Comparison of ENCODE assay signal across 8 cellular contexts in the genomic region with DNA sequence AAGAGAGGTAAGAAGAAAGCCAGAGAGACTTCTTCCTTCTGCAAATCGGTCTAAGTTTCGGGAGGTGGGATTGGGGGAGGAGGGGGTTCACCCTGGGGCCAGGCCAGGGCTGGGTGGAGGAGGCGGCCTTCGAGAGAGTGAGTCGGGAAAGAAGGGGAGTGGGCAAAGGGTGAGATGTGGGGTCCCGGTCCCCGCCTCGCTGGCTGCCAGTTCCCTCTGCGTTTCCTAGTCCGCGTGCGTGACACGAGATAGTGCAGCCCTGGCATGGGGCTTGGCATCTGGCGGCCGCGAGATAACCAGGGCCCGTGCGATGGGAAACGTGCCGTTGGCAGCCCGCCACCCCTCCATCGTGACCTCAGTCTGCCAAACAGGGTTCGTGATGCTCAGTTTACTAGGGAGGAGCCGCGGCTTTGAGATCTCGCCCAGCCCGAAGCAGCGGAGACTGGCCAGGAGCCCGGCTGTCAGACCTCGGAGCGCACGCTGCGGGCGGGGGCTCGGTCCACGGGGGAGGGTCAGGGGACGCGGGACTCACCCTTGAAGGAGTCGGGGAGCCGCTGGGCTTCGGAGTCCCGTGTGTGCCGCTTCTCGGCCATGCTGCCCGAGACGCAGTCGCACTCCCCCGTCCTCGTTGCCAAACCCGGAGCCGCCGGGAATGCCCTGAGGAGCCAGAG. TPM values are rescaled to one million over a fixed set of nuclear protein-coding genes. Genes with fewer than 3 reads are reported as not detected.
DNase-seq lines count a peak whose midpoint lies in the region; ATAC-seq and TF ChIP-seq lines count a peak whose summit lies in the region.

A gene with protein sequence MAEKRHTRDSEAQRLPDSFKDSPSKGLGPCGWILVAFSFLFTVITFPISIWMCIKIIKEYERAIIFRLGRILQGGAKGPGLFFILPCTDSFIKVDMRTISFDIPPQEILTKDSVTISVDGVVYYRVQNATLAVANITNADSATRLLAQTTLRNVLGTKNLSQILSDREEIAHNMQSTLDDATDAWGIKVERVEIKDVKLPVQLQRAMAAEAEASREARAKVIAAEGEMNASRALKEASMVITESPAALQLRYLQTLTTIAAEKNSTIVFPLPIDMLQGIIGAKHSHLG (minus strand): TSS at position 656 of the 671 bp plus-strand sequence. CDS start 63 bp downstream, at position 593.

- H3K4me3 ChIP-seq in AG10803 (ENCODE audit: low read length), result peak within 1 kb of the TSS; percentile 77
- H3K4me3 ChIP-seq in Peyer's patch, result peak within 1 kb of the TSS; percentile 50 to 72 (median 70)
- peak within 1 kb of the TSS; percentile 72 to 77 for H3K4me3 ChIP-seq in right atrium auricular region
- peak within 1 kb of the TSS; percentile 76 for H3K4me3 ChIP-seq in skeletal muscle cell (ENCODE audit: low read depth, low read length)

- H3K27me3 ChIP-seq in Peyer's patch (no peaks in the 10 kb centered on the region), right atrium auricular region (no peaks in the 10 kb centered on the region)

- TF ChIP-seq POLR2A in Peyer's patch (IDR thresholded peaks at IDR 0.05), result peak; percentile 77 to 90

- ATAC-seq in GM18867 (IDR thresholded peaks at IDR 0.05; ENCODE audit: unreplicated experiment) (peak; percentile 59), HG03066 (IDR thresholded peaks at IDR 0.05; ENCODE audit: low read depth, unreplicated experiment) (peak; percentile 50)

- H3K9me3 ChIP-seq in Peyer's patch, result no peaks in the 10 kb centered on the region
- no peaks in the 10 kb centered on the region for H3K9me3 ChIP-seq in right atrium auricular region

- DNase-seq in AG10803 (ENCODE audit: low read depth) (peak; percentile 94), Peyer's patch (peak; percentile 53 to 85 (median 80)), amniotic epithelial cell (ENCODE audit: low read depth) (peak; percentile 73), right atrium auricular region (ENCODE audit: low spot score) (peak; percentile 95), skeletal muscle cell (ENCODE audit: low read depth) (no peak), NCI-H1105 treated with DMSO at 0.1 percent for 48 hours (lab: John Stamatoyannopoulos, UW) (no peak)

- H3K36me3 ChIP-seq in Peyer's patch (no peaks in the 10 kb centered on the region), right atrium auricular region (peaks cover 5% of the 10 kb centered on the region)

- TF ChIP-seq CTCF in AG10803 (conservative IDR thresholded peaks at IDR 0.05; ENCODE audit: low read length) (no peak), Peyer's patch (IDR thresholded peaks at IDR 0.05) (no peak), right atrium auricular region (IDR thresholded peaks at IDR 0.05) (no peak)

- H3K4me1 ChIP-seq in Peyer's patch (peaks cover 0 to 60% (median 4%) of the 10 kb centered on the region in 4 donors), right atrium auricular region (peaks cover 0 to 76% of the 10 kb centered on the region in 2 donors)

- H3K27ac ChIP-seq in Peyer's patch, result peak within 1 kb of the TSS; percentile 74 to 93 (median 90)
- H3K27ac ChIP-seq in right atrium auricular region, result peak within 1 kb of the TSS; percentile 95 to 98

RNA-seq across cellular contexts. Expression of the gene that starts here (rescaled TPM):
- 10 to 100 TPM; 30.5 to 60.1 (median 47.2) TPM for total RNA-seq in Peyer's patch
- total RNA-seq in right atrium auricular region, result 100 to 1,000 TPM; 152 to 173 TPM

Comparison
In these comparisons a context has a peak if more than half of its experiments do, and no peak if none do; other contexts are left out.
1. DNase-seq: peak in AG10803 (single experiment), Peyer's patch (3 of 3), amniotic epithelial cell (single experiment) and right atrium auricular region (single experiment); none in skeletal muscle cell (single experiment) and NCI-H1105 treated with DMSO at 0.1 percent for 48 hours (single experiment).
2. Peak in every context shown above with its lines, with median percentiles within 50 percentile points of each other: H3K4me3 ChIP-seq.